28 cellular contexts compared by ENCODE assay signal in genomic region chr2:9325428-9325827, GRCh38.
"Had no signal": no experiment of that assay in that cellular context is flagged by ENCODE, and none has a peak within 500 bp of the region (broad histone marks: within the 10 kb centered on the region; RNA-seq: fewer than 3 reads in every experiment).

No MANE protein-coding gene starts in this region.

- DNase-seq: natural killer cell; occipital lobe; ovary; posterior cingulate gyrus; psoas muscle; right cardiac atrium; right lobe of liver; sigmoid colon; small intestine; stimulated activated CD4-positive, alpha-beta T cell treated with anti-CD3 and anti-CD28 coated beads, Interleukin-15, amount 100 ng/mL, for 24 hours; stimulated activated CD4-positive, alpha-beta T cell treated with anti-CD3 and anti-CD28 coated beads, Interleukin-2, amount 100 ng/mL, for 24 hours; stimulated activated CD4-positive, alpha-beta T cell treated with anti-CD3 and anti-CD28 coated beads, Interleukin-2, amount 100 ng/mL, for 48 hours; stimulated activated CD4-positive, alpha-beta T cell treated with anti-CD3 and anti-CD28 coated beads, Interleukin-4, amount 100 ng/mL, for 24 hours; stimulated activated naive B cell treated with anti-CD40 and anti-IgM and Interleukin-4, amounts not matched to agents 10 μg/mL and 1 μg/mL and 100 μg/mL, for 72 hours; stimulated activated naive CD4-positive, alpha-beta T cell treated with Interleukin-2 at 50 U/mL for 16 hours; stomach; thyroid gland; trophoblast cell; upper lobe of left lung; uterus had no signal

- H3K36me3 ChIP-seq: neural progenitor cell, ovary, right lobe of liver, uterus had no signal

- H3K4me1 Mint-ChIP-seq: natural killer cell; neural progenitor cell; stimulated activated effector memory CD8-positive, alpha-beta T cell treated with anti-CD3 and anti-CD28 coated beads, Interleukin-12 subunit alpha, Interleukin-12 subunit beta, amount 100 ng/mL, for 72 hours had no signal

- H3K9me3 Mint-ChIP-seq: natural killer cell; nephron; neural progenitor cell; stimulated activated effector memory CD8-positive, alpha-beta T cell treated with anti-CD3 and anti-CD28 coated beads, Interleukin-12 subunit alpha, Interleukin-12 subunit beta, amount 100 ng/mL, for 72 hours; stimulated activated naive B cell treated with anti-CD40 and anti-IgM and Interleukin-4, amounts not matched to agents 10 μg/mL and 1 μg/mL and 100 μg/mL, for 72 hours; stimulated activated naive CD8-positive, alpha-beta T cell treated with anti-CD3 and anti-CD28 coated beads, Interleukin-15, Interleukin-2, amounts not matched to agents 100 ng/mL and 50 ng/mL, for 24 hours had no signal

- H3K4me1 ChIP-seq: neural progenitor cell, parathyroid adenoma, psoas muscle, right lobe of liver, uterus had no signal

- H3K27me3 Mint-ChIP-seq: progenitor cell of endocrine pancreas; stimulated activated naive B cell treated with anti-CD40 and anti-IgM and Interleukin-4, amounts not matched to agents 10 μg/mL and 1 μg/mL and 100 μg/mL, for 72 hours had no signal

- H3K4me3 ChIP-seq: neural progenitor cell, ovary, psoas muscle, right lobe of liver, sigmoid colon, stomach, thoracic aorta, thyroid gland, tibial nerve, upper lobe of left lung, uterus had no signal

- H3K27ac Mint-ChIP-seq: natural killer cell; neural progenitor cell; progenitor cell of endocrine pancreas; stimulated activated effector memory CD8-positive, alpha-beta T cell treated with anti-CD3 and anti-CD28 coated beads, Interleukin-12 subunit alpha, Interleukin-12 subunit beta, amount 100 ng/mL, for 72 hours; stimulated activated naive B cell treated with anti-CD40 and anti-IgM and Interleukin-4, amounts not matched to agents 10 μg/mL and 1 μg/mL and 100 μg/mL, for 72 hours; stimulated activated naive CD8-positive, alpha-beta T cell treated with anti-CD3 and anti-CD28 coated beads, Interleukin-15, Interleukin-2, amounts not matched to agents 100 ng/mL and 50 ng/mL, for 24 hours had no signal

- H3K27ac ChIP-seq: neural progenitor cell, ovary, parathyroid adenoma, psoas muscle, right lobe of liver, sigmoid colon, stomach, thoracic aorta, thyroid gland, tibial nerve, upper lobe of left lung, uterus had no signal

- H3K4me3 Mint-ChIP-seq: natural killer cell; nephron; neural progenitor cell; stimulated activated effector memory CD8-positive, alpha-beta T cell treated with anti-CD3 and anti-CD28 coated beads, Interleukin-12 subunit alpha, Interleukin-12 subunit beta, amount 100 ng/mL, for 72 hours; stimulated activated naive B cell treated with anti-CD40 and anti-IgM and Interleukin-4, amounts not matched to agents 10 μg/mL and 1 μg/mL and 100 μg/mL, for 72 hours; stimulated activated naive CD8-positive, alpha-beta T cell treated with anti-CD3 and anti-CD28 coated beads, Interleukin-15, Interleukin-2, amounts not matched to agents 100 ng/mL and 50 ng/mL, for 24 hours had no signal

- ATAC-seq: natural killer cell; psoas muscle; right cardiac atrium; right lobe of liver; stimulated activated effector memory CD8-positive, alpha-beta T cell treated with anti-CD3 and anti-CD28 coated beads, Interleukin-12 subunit alpha, Interleukin-12 subunit beta, amount 100 ng/mL, for 72 hours; stimulated activated naive B cell treated with anti-CD40 and anti-IgM and Interleukin-4, amounts not matched to agents 10 μg/mL and 1 μg/mL and 100 μg/mL, for 72 hours had no signal

- H3K9me3 ChIP-seq: ovary, psoas muscle, right lobe of liver, sigmoid colon, stomach, thoracic aorta, thyroid gland, tibial nerve, upper lobe of left lung, uterus had no signal

- H3K27me3 ChIP-seq: neural progenitor cell, ovary, right lobe of liver, sigmoid colon, stomach, thyroid gland, tibial nerve, upper lobe of left lung, uterus had no signal

- H3K36me3 Mint-ChIP-seq: natural killer cell; stimulated activated effector memory CD8-positive, alpha-beta T cell treated with anti-CD3 and anti-CD28 coated beads, Interleukin-12 subunit alpha, Interleukin-12 subunit beta, amount 100 ng/mL, for 72 hours; stimulated activated naive B cell treated with anti-CD40 and anti-IgM and Interleukin-4, amounts not matched to agents 10 μg/mL and 1 μg/mL and 100 μg/mL, for 72 hours had no signal
